ENCODE assay signal across 19 cellular contexts in genomic region chr12:1071182-1071581, GRCh38.
DNase-seq lines count a peak whose midpoint lies in the region; ATAC-seq, FAIRE-seq and TF ChIP-seq lines count a peak whose summit lies in the region.
"Had no signal": no experiment of that assay in that cellular context is flagged by ENCODE, and none has a peak within 500 bp of the region (broad histone marks: within the 10 kb centered on the region; RNA-seq: fewer than 3 reads in every experiment).

No MANE protein-coding gene starts in this region.

- SMC1A ChIA-PET in GM12878 (lab: Charles Lee; ENCODE audit: uncharacterized antibody, unreplicated experiment) = no interaction called here

- TF ChIP-seq RAD21 in GM12878 (IDR thresholded peaks at IDR 0.05; ENCODE audit: insufficient read depth, low read depth, low read length) = no peak

- no peak overlapping the region for H3K4me2 ChIP-seq in GM12878 (ENCODE audit: control insufficient read depth, insufficient read depth)
- H3K4me2 ChIP-seq: BLaER1 treated with 17β-estradiol and CSF1 and Interleukin-3, amounts not matched to agents 10 nM and 100 nM had no signal

- H3K27me3 ChIP-seq in CD8-positive, alpha-beta T cell (ENCODE audit: insufficient read depth, low read length) = no peaks in the 10 kb centered on the region
- H3K27me3 ChIP-seq in GM12878 (replicated peaks in 1 of 2; ENCODE audit: control insufficient read depth in 2 of 2, insufficient read depth in 2 of 2, low read length in 1 of 2) (0 out of 4 replicates have a peak, but pooled peaks cover 0 to 2% of the 10 kb centered on the region in 2 experiments), HAP-1 (ENCODE audit: low read depth) (no peaks in the 10 kb centered on the region), Peyer's patch (no peaks in the 10 kb centered on the region)
- H3K27me3 ChIP-seq: BLaER1 treated with 17β-estradiol and CSF1 and Interleukin-3, amounts not matched to agents 10 nM and 100 nM had no signal

- TF ChIP-seq POLR2A in GM12878 (IDR thresholded peaks at IDR 0.05; ENCODE audit: low read depth, low read length) (no peak), Peyer's patch (IDR thresholded peaks at IDR 0.05) (no peak)

- no peak for TF ChIP-seq EP300 in GM12878 (IDR thresholded peaks at IDR 0.05; ENCODE audit: borderline replicate concordance in 1 of 2, control insufficient read depth in 1 of 2, low read depth in 2 of 2, low read length in 2 of 2)

- BruUV-seq in GM12878 (replicated peaks; lab: Mats Ljungman, UMichigan) = no TSS peak

- RAD21 ChIA-PET in GM12878 (lab: Charles Lee; ENCODE audit: unreplicated experiment) = no interaction called here

- H3K79me2 ChIP-seq in GM12878 (ENCODE audit: control insufficient read depth, insufficient read depth, low read length) = no peaks in the 10 kb centered on the region

- in situ Hi-C loops in GM12878 (cut with MboI) = no loop called here
- in situ Hi-C loops in HAP-1 (cut with MboI; ENCODE audit: low sequenced_read_pairs) = no loop called here

- no peaks in the 10 kb centered on the region for H3K9me3 ChIP-seq in CD8-positive, alpha-beta T cell (ENCODE audit: low read length)
- H3K9me3 ChIP-seq in HEK293 (ENCODE audit: control insufficient read depth, insufficient read depth, low read depth, low read length) (no peaks in the 10 kb centered on the region), GM12878 (replicated peaks; ENCODE audit: control insufficient read depth, insufficient read depth, low read length) (no peaks in the 10 kb centered on the region), HAP-1 (no peaks in the 10 kb centered on the region), Peyer's patch (no peaks in the 10 kb centered on the region)
- H3K9me3 ChIP-seq: BLaER1 treated with 17β-estradiol and CSF1 and Interleukin-3, amounts not matched to agents 10 nM and 100 nM had no signal

- no peak overlapping the region for H3K27ac ChIP-seq in CD8-positive, alpha-beta T cell (ENCODE audit: low read depth, low read length)
- H3K27ac ChIP-seq in HEK293 (ENCODE audit: extremely low read depth, low read depth, low read length) (no peak overlapping the region), GM12878 (ENCODE audit: control insufficient read depth, insufficient read depth) (no peak overlapping the region), Peyer's patch (no peak overlapping the region)
- H3K27ac ChIP-seq: BLaER1 treated with 17β-estradiol and CSF1 and Interleukin-3, amounts not matched to agents 10 nM and 100 nM; GM23248 had no signal

- no peaks in the 10 kb centered on the region for H3K9me3 Mint-ChIP-seq in CD8-positive, alpha-beta T cell
- H3K9me3 Mint-ChIP-seq in type B pancreatic cell = no peaks in the 10 kb centered on the region
- H3K9me3 Mint-ChIP-seq: CD4-positive, alpha-beta T cell; HFFc6 had no signal

- H2AFZ ChIP-seq in GM12878 (ENCODE audit: control insufficient read depth, low read depth, low read length) = no peak overlapping the region
- H2AFZ ChIP-seq: GM23248 had no signal

- H3K27ac Mint-ChIP-seq in CD8-positive, alpha-beta T cell = peak overlapping the region; percentile 19
- H3K27ac Mint-ChIP-seq in type B pancreatic cell = no peak overlapping the region
- H3K27ac Mint-ChIP-seq: B cell; CD4-positive, alpha-beta T cell; HFFc6 had no signal

- H3K4me3 ChIP-seq in CD8-positive, alpha-beta T cell (ENCODE audit: low read depth, low read length) = no peak overlapping the region
- no peak overlapping the region for H3K4me3 ChIP-seq in HEK293 (ENCODE audit: low read depth, low read length)
- H3K4me3 ChIP-seq in GM12878 = no peak overlapping the region
- H3K4me3 ChIP-seq in HAP-1 = no peak overlapping the region
- no peak overlapping the region for H3K4me3 ChIP-seq in Peyer's patch
- H3K4me3 ChIP-seq: BLaER1 treated with 17β-estradiol and CSF1 and Interleukin-3, amounts not matched to agents 10 nM and 100 nM; GM23248 had no signal

- no peak for TF ChIP-seq CTCF in CD8-positive, alpha-beta T cell (IDR thresholded peaks at IDR 0.05)
- no peak for TF ChIP-seq CTCF in HEK293 (tag by site-specific recombination; IDR thresholded peaks at IDR 0.05)
- TF ChIP-seq CTCF in GM12878 (IDR thresholded peaks at IDR 0.05 in 2 of 3, conservative IDR thresholded peaks at IDR 0.05 in 1 of 3; ENCODE audit: control insufficient read depth in 2 of 3, extremely low read depth in 1 of 3, insufficient read depth in 1 of 3, low read depth in 3 of 3, low read length in 3 of 3) = no peak
- no peak for TF ChIP-seq CTCF in type B pancreatic cell (conservative IDR thresholded peaks at IDR 0.05)
- TF ChIP-seq CTCF in Peyer's patch (IDR thresholded peaks at IDR 0.05) = no peak

- H3K36me3 ChIP-seq in CD8-positive, alpha-beta T cell (ENCODE audit: insufficient read depth, low read length) = no peaks in the 10 kb centered on the region
- H3K36me3 ChIP-seq in HEK293 (ENCODE audit: control insufficient read depth in 2 of 2, insufficient read depth in 1 of 2, low read length in 2 of 2) (no peaks in the 10 kb centered on the region; a peak in 1 of 3 replicates), GM12878 (ENCODE audit: control insufficient read depth in 2 of 2, insufficient read depth in 2 of 2, low read length in 1 of 2) (no peaks in the 10 kb centered on the region), HAP-1 (replicated peaks) (no peaks in the 10 kb centered on the region), Peyer's patch (no peaks in the 10 kb centered on the region)

- intact Hi-C loops in CD8-positive, alpha-beta T cell (cut with DNase I, micrococcal nuclease) = no loop called here
- intact Hi-C loops in GM12878 (cut with micrococcal nuclease; ENCODE audit: unreplicated experiment) = no loop called here

- H3K4me3 Mint-ChIP-seq in CD8-positive, alpha-beta T cell = no peak overlapping the region
- H3K4me3 Mint-ChIP-seq in type B pancreatic cell = no peak overlapping the region
- H3K4me3 Mint-ChIP-seq: B cell; CD4-positive, alpha-beta T cell; HFFc6 had no signal

- no peaks in the 10 kb centered on the region for H4K20me1 ChIP-seq in GM12878 (ENCODE audit: control insufficient read depth, insufficient read depth)

- ATAC-seq in CD8-positive, alpha-beta T cell = no peak
- peak; percentile 76 for ATAC-seq in GM12878
- ATAC-seq in GM19324 (IDR thresholded peaks at IDR 0.05; ENCODE audit: low FRiP score, unreplicated experiment) = no peak

- DNase-seq in CD8-positive, alpha-beta T cell = no peak
- DNase-seq in NCI-H526 treated with DMSO at 0.1 percent for 48 hours (lab: John Stamatoyannopoulos, UW) (peak; percentile 51), GM12878 (ENCODE audit: low read depth, low spot score) (no peak), type B pancreatic cell (ENCODE audit: extremely low spot score, unreplicated experiment) (no peak), HAP-1 (ENCODE audit: low spot score in 2 of 2) (no peak), Peyer's patch (no peak)
- DNase-seq: CD4-positive, alpha-beta T cell; DMS153; DMS79 treated with DMSO at 0.1 percent for 48 hours; GDM1; GM23248; HCEC 1CT; HFFc6; KG1 had no signal

- H3K27me3 Mint-ChIP-seq in CD8-positive, alpha-beta T cell (ENCODE audit: low read depth) = no peaks in the 10 kb centered on the region
- H3K27me3 Mint-ChIP-seq in type B pancreatic cell = no peaks in the 10 kb centered on the region
- H3K27me3 Mint-ChIP-seq: B cell; CD4-positive, alpha-beta T cell had no signal

- CTCF ChIA-PET in CD8-positive, alpha-beta T cell (lab: Charles Lee) = no interaction called here
- CTCF ChIA-PET in HEK293 (lab: Yijun Ruan, JAX) (interaction anchor here (1.2 kb wide), 1 partner anchor 21 kb away, joined by 4 read pairs; no protein-coding TSS in a partner anchor), GM12878 (lab: Yijun Ruan, JAX) (interaction anchor here (2.3 kb wide), 1 partner anchor 22 kb away, joined by 8 read pairs; no protein-coding TSS in a partner anchor)

- POLR2A ChIA-PET in CD8-positive, alpha-beta T cell (lab: Charles Lee) = no interaction called here
- POLR2A ChIA-PET in HEK293 (lab: Yijun Ruan, JAX) = no interaction called here
- POLR2A ChIA-PET in GM12878 (lab: Charles Lee) = no interaction called here

- H3K4me1 Mint-ChIP-seq in CD8-positive, alpha-beta T cell (ENCODE audit: low read depth) = peaks cover 24% of the 10 kb centered on the region
- H3K4me1 Mint-ChIP-seq in type B pancreatic cell (ENCODE audit: unreplicated experiment) = no peaks in the 10 kb centered on the region

- WGBS in GM12878 (ENCODE audit: insufficient coverage, insufficient replicate concordance, low lambda C conversion rate, missing lambda C conversion rate) = 32% methylated on average over 3 of the region's 3 CpGs

- peak; percentile 76 for FAIRE-seq in GM12878 (lab: Jason Lieb, UNC)
- FAIRE-seq: GM19239 had no signal

- no peak overlapping the region for H3K9ac ChIP-seq in GM12878 (ENCODE audit: control insufficient read depth, insufficient read depth, low read length)
- H3K9ac ChIP-seq: BLaER1 treated with 17β-estradiol and CSF1 and Interleukin-3, amounts not matched to agents 10 nM and 100 nM; GM23248 had no signal

- H3K4me1 ChIP-seq in CD8-positive, alpha-beta T cell (ENCODE audit: insufficient read depth, low read length) = no peaks in the 10 kb centered on the region
- peaks cover 21% of the 10 kb centered on the region for H3K4me1 ChIP-seq in HEK293 (ENCODE audit: control insufficient read depth, insufficient read depth, low read length)
- H3K4me1 ChIP-seq in GM12878 (ENCODE audit: control insufficient read depth, insufficient read depth, low read length) = no peaks in the 10 kb centered on the region; the same call in 1 of the 2 replicates
- peaks cover 13% of the 10 kb centered on the region for H3K4me1 ChIP-seq in HAP-1
- no peaks in the 10 kb centered on the region for H3K4me1 ChIP-seq in Peyer's patch

- peaks cover 1% of the 10 kb centered on the region for H3K36me3 Mint-ChIP-seq in CD8-positive, alpha-beta T cell
- H3K36me3 Mint-ChIP-seq in type B pancreatic cell = peaks cover 11% of the 10 kb centered on the region

TF ChIP-seq in HEK293, 187 proteins besides CTCF, POLR2A, EP300 and RAD21 (continues in another document):
- no peak for TF ChIP-seq ZBTB1 (tag by site-specific recombination; IDR thresholded peaks at IDR 0.05)

TF ChIP-seq in GM12878, 131 proteins besides CTCF, POLR2A, EP300 and RAD21 (continues in another document):
- TF ChIP-seq ATF2 (IDR thresholded peaks at IDR 0.05; ENCODE audit: low read length) = no peak
- TF ChIP-seq SMARCA5 (IDR thresholded peaks at IDR 0.05) = 0 out of 2 replicates have a peak, but pooled peaks have one; percentile 41
